In the genomic region with DNA sequence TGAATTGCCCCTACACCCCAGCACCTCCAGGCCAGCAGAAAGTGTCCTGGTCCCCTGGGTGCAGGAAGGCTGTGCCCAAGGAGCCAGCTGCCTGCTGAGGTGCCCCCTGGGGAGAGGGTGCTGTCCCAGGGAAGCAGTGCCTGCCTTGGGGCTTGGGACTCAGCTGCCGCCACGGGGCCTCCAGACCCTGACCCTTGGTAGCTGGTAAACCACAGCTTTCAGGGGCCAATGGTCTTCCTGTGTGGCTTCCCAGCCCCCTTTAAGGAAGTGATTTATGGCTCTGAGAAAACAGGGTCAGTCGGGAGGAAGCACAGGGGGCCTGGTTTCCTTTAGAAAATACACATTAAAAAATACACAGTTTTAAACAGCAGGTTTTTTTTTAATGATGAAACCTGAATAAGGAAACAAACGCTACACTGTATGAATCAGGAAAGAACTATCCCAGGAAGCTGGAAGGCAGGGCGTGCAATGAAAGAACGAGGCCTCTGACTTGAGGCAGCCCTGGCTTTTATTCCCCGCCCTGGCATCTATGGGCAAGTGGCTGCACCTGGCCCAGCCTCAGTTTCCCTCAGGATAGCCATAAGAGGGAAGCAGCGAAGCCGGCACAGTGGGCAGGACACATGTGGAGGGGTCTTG, we compare ENCODE assay signal across 12 cellular contexts. TPM values are rescaled to one million over a fixed set of nuclear protein-coding genes. Genes with fewer than 3 reads are reported as not detected.
A peak's percentile ranks its signal among the peaks of the same experiment; 100 is the strongest.
DNase-seq lines count a peak whose midpoint lies in the region; ATAC-seq, FAIRE-seq and TF ChIP-seq lines count a peak whose summit lies in the region.
"Had no signal": no experiment of that assay in that cellular context is flagged by ENCODE, and none has a peak within 500 bp of the region (broad histone marks: within the 10 kb centered on the region; RNA-seq: fewer than 3 reads in every experiment).

No MANE protein-coding gene starts in this region.

- no peak overlapping the region; the same call in 1 of the 2 replicates for H2BK5ac ChIP-seq in H1 (ENCODE audit: low read depth, low read length)

- H4K5ac ChIP-seq in H1 (ENCODE audit: insufficient read length, low read depth, low read length) = no peak overlapping the region

- no peaks in the 10 kb centered on the region for H3K36me3 ChIP-seq in NT2/D1 (ENCODE audit: insufficient read depth, insufficient read length, low read length)
- no peaks in the 10 kb centered on the region for H3K36me3 ChIP-seq in H1 (ENCODE audit: control insufficient read depth in 2 of 4, insufficient read depth in 4 of 4, low read length in 3 of 4)

- peaks cover 7 to 18% (median 12%) of the 10 kb centered on the region in 3 donors for H3K4me1 Mint-ChIP-seq in T-cell

- H4K8ac ChIP-seq in H1 (ENCODE audit: extremely low read depth, insufficient read depth, low read length) = no peak overlapping the region

- H3K79me2 ChIP-seq in H1 (ENCODE audit: control insufficient read depth in 1 of 2, insufficient read depth in 2 of 2, low read length in 2 of 2) = no peaks in the 10 kb centered on the region

- no peak for TF ChIP-seq CTCF in H1 (IDR thresholded peaks at IDR 0.05; ENCODE audit: control extremely low read depth in 1 of 3, insufficient read depth in 1 of 3, low read depth in 1 of 3, low read length in 3 of 3)

- no peak for TF ChIP-seq EP300 in H1 (IDR thresholded peaks at IDR 0.05; ENCODE audit: borderline replicate concordance in 1 of 2, low read depth in 2 of 2, low read length in 2 of 2)

- H3K4me3 ChIP-seq in NT2/D1 (ENCODE audit: insufficient read length, low read depth) (no peak overlapping the region), H1 (ENCODE audit: extremely low read depth in 1 of 4, insufficient read depth in 2 of 4, low read depth in 3 of 4, low read length in 4 of 4) (no peak overlapping the region)

- DNase-seq in AG08396 (ENCODE audit: low spot score) = peak; percentile 81
- no peak for DNase-seq in NT2/D1 (ENCODE audit: low read depth, low spot score)
- DNase-seq in H1 (ENCODE audit: low read depth in 1 of 2, low spot score in 2 of 2) = no peak
- peak; percentile 79 for DNase-seq in myocyte (ENCODE audit: low read depth)
- no peak for DNase-seq in T-cell
- DNase-seq in NCI-H1092 (lab: John Stamatoyannopoulos, UW) = no peak
- DNase-seq: activated CD4-positive, alpha-beta T cell treated with anti-CD3 and anti-CD28 coated beads for 1 hour; NCI-H2171; stimulated activated CD4-positive, alpha-beta T cell treated with anti-CD3 and anti-CD28 coated beads, Interleukin-4, amount 100 ng/mL, for 4 hours had no signal

- no peak overlapping the region for H3K27ac ChIP-seq in H1 (ENCODE audit: low read depth, low read length)

- H3K36me3 Mint-ChIP-seq in T-cell = no peaks in the 10 kb centered on the region

- no peaks in the 10 kb centered on the region for H3K27me3 ChIP-seq in NT2/D1 (ENCODE audit: insufficient read depth, insufficient read length)
- H3K27me3 ChIP-seq in H1 (replicated peaks in 1 of 4; ENCODE audit: control insufficient read depth in 3 of 4, extremely low read depth in 1 of 4, insufficient read depth in 3 of 4, low read length in 3 of 4) = no peaks in the 10 kb centered on the region

- no peak overlapping the region for H2AK5ac ChIP-seq in H1 (ENCODE audit: low read depth, low read length)

- H3K56ac ChIP-seq in H1 (replicated peaks; ENCODE audit: insufficient read length, low read depth, low read length) = no peak overlapping the region

- no peak overlapping the region for H2BK20ac ChIP-seq in H1 (ENCODE audit: low read length)

- H2AFZ ChIP-seq in H1 (ENCODE audit: low read length) = no peak overlapping the region

- no peak overlapping the region for H3K14ac ChIP-seq in H1 (ENCODE audit: insufficient read length)

- H2BK120ac ChIP-seq in H1 (replicated peaks; ENCODE audit: low read depth, low read length) = no peak overlapping the region

- no peak overlapping the region for H3K4me3 Mint-ChIP-seq in T-cell

- no peak overlapping the region for H3K27ac Mint-ChIP-seq in T-cell

- H3K9ac ChIP-seq in NT2/D1 (ENCODE audit: insufficient read length, low read depth) (peak overlapping the region; percentile 23), H1 (replicated peaks in 1 of 4; ENCODE audit: extremely low read depth in 1 of 4, low read depth in 3 of 4, low read length in 3 of 4) (no peak overlapping the region)

- no peaks in the 10 kb centered on the region for H3K23me2 ChIP-seq in H1 (ENCODE audit: low read depth, low read length)

- H3K9me3 ChIP-seq in NT2/D1 (ENCODE audit: insufficient read depth, low read length) (no peaks in the 10 kb centered on the region), H1 (ENCODE audit: insufficient read depth in 2 of 2, low read depth in 1 of 2, low read length in 1 of 2) (no peaks in the 10 kb centered on the region)

- H3K18ac ChIP-seq in H1 (ENCODE audit: extremely low read depth, low read length) = no peak overlapping the region; the same call in 1 of the 2 replicates

- H3K79me1 ChIP-seq in H1 (ENCODE audit: low read depth, low read length) = no peaks in the 10 kb centered on the region

- ATAC-seq in T-cell (replicated peaks in 1 of 4) (no peak), GM19463 (IDR thresholded peaks at IDR 0.05; ENCODE audit: unreplicated experiment) (no peak), HG03432 (IDR thresholded peaks at IDR 0.05; ENCODE audit: unreplicated experiment) (no peak)

- peak overlapping the region; percentile 31; the same call in 1 of the 2 replicates for H2BK15ac ChIP-seq in H1 (ENCODE audit: low read length)

- no peak overlapping the region for H4K91ac ChIP-seq in H1 (replicated peaks; ENCODE audit: insufficient read length, low read length)

- no peak overlapping the region for H3K4me2 ChIP-seq in H1 (ENCODE audit: insufficient read depth in 1 of 2, low read depth in 2 of 2, low read length in 2 of 2)

- TF ChIP-seq RAD21 in H1 (IDR thresholded peaks at IDR 0.05 in 1 of 2, conservative IDR thresholded peaks at IDR 0.05 in 1 of 2; ENCODE audit: low read depth in 2 of 2, low read length in 2 of 2) = no peak

- FAIRE-seq in H1 (lab: Jason Lieb, UNC) = no peak
- FAIRE-seq: islet of Langerhans had no signal

- H3K27me3 Mint-ChIP-seq in T-cell = peaks cover 31 to 56% of the 10 kb centered on the region in 2 donors

- 0 out of 2 replicates have a peak overlapping the region, but pooled peaks have one; percentile 33 for H2BK12ac ChIP-seq in H1 (ENCODE audit: low read depth, low read length)

- POLR2A ChIA-PET in H1 (lab: Charles Lee; ENCODE audit: partially characterized antibody) (interaction anchor here (1.2 kb wide), 1 partner anchor 22 kb away, joined by 3 read pairs; no protein-coding TSS in a partner anchor), T-cell (lab: Charles Lee) (no interaction called here)

- no peaks in the 10 kb centered on the region for H4K20me1 ChIP-seq in H1 (replicated peaks in 1 of 2; ENCODE audit: control insufficient read depth in 1 of 2, insufficient read depth in 2 of 2, low read length in 2 of 2)

- WGBS in H1 (ENCODE audit: extremely low coverage in 1 of 2, insufficient coverage in 1 of 2, insufficient read length in 1 of 2, insufficient replicate concordance in 2 of 2, low coverage in 1 of 2, low lambda C conversion rate in 2 of 2, missing lambda C conversion rate in 1 of 2), 2 experiments = 85% methylated on average over 9 of the region's 9 CpGs; no CpG with 5 or more reads in 1 of the 2 experiments

- no peaks in the 10 kb centered on the region for H3K9me3 Mint-ChIP-seq in T-cell

- peaks cover 18% of the 10 kb centered on the region for H3K4me1 ChIP-seq in NT2/D1 (ENCODE audit: insufficient read depth, insufficient read length)
- H3K4me1 ChIP-seq in H1 (replicated peaks in 1 of 4; ENCODE audit: control insufficient read depth in 3 of 4, insufficient read depth in 4 of 4, low read length in 3 of 4) = peaks cover 0 to 4% (median 2%) of the 10 kb centered on the region in 4 experiments; a peak in 2 of 7 replicates

- no peak overlapping the region for H3K4ac ChIP-seq in H1 (replicated peaks; ENCODE audit: insufficient read length, low read depth, low read length)

- CTCF ChIA-PET in H1 (lab: Charles Lee; ENCODE audit: partially characterized antibody) (interaction anchor here (0.7 to 17.3 kb wide), 14 partner anchors 9 to 165 kb away, joined by 3 to 237 read pairs (median 5); no protein-coding TSS in a partner anchor), T-cell (lab: Charles Lee) (no interaction called here)

- TF ChIP-seq POLR2A in H1 (IDR thresholded peaks at IDR 0.05; ENCODE audit: control extremely low read depth in 1 of 2, low read depth in 2 of 2, low read length in 2 of 2) = no peak

- H3K23ac ChIP-seq in H1 (ENCODE audit: insufficient read length) = no peak overlapping the region

TF ChIP-seq in H1, 55 proteins besides CTCF, POLR2A, EP300 and RAD21:
- TF ChIP-seq CHD2 (IDR thresholded peaks at IDR 0.05; ENCODE audit: low read length) (no peak), TCF12 (IDR thresholded peaks at IDR 0.05; ENCODE audit: low read depth, low read length) (no peak), SP1 (IDR thresholded peaks at IDR 0.05; ENCODE audit: low read depth, low read length) (no peak), YY1 (IDR thresholded peaks at IDR 0.05; ENCODE audit: low read depth, low read length) (no peak), KDM5A (IDR thresholded peaks at IDR 0.05; ENCODE audit: low read length) (no peak), E2F6 (IDR thresholded peaks at IDR 0.05) (no peak)

RNA-seq across cellular contexts. Expression of gene EML1, which starts 40.6 kb away (rescaled TPM):
- total RNA-seq in H1 (2021; fragmentation: NEBNext Ultra II Directional; extraction: Animal tissue kit (Norgen Biotek cat#: 25700)) = 24.7 and 32.9 TPM in 2 replicates
- 9.8 and 11.1 TPM in 2 replicates for polyA plus RNA-seq in H1 (2011; rRNA removed)
- polyA plus RNA-seq in H1 (2011; cell fraction: cytosol; rRNA removed) = 11.8 TPM
- 30.9 TPM for polyA plus RNA-seq in H1 (2011; cell fraction: nucleus; rRNA removed)
- polyA plus RNA-seq in H1 (2012, experiment 1 of 2) = 16.6 to 36.3 TPM (median 23.0 TPM) in 4 replicates
- 3.3 TPM for polyA plus RNA-seq in H1 (2012, experiment 2 of 2)
- polyA plus RNA-seq in H1 (2013, experiment 1 of 2) = 6.5 TPM
- polyA plus RNA-seq in H1 (2013, experiment 2 of 2) = 6.7 TPM
- 55.1 and 82.5 TPM in 2 replicates for polyA minus RNA-seq in H1 (2011; rRNA and poly(A)+ RNA removed)
- 20.8 TPM for polyA minus RNA-seq in H1 (2011; cell fraction: cytosol; rRNA and poly(A)+ RNA removed)
- 60.8 TPM for polyA minus RNA-seq in H1 (2011; cell fraction: nucleus; rRNA and poly(A)+ RNA removed)
- total RNA-seq in myocyte = 20.8 and 24.1 TPM in 2 replicates
- polyA plus RNA-seq in myocyte (2012) = 18.0 TPM
- 1 to 10 TPM in 1 of 5 donors, under 1 TPM in 2, not detected in 2; 0.53 to 1.4 (median 0.60) TPM for total RNA-seq in T-cell

Comparison
In these comparisons a context has a peak if more than half of its experiments do, and no peak if none do; other contexts are left out.
1. DNase-seq: peak in AG08396 (single experiment) and myocyte (single experiment); none in NT2/D1 (single experiment), H1 (0 of 2), T-cell (0 of 34) and NCI-H1092 (single experiment).